In genomic region chr1:236809133-236809532, GRCh38 we compare ENCODE assay signal across 19 cellular contexts. TPM values are rescaled to one million over a fixed set of nuclear protein-coding genes. Genes with fewer than 3 reads are reported as not detected.
A peak's percentile ranks its signal among the peaks of the same experiment; 100 is the strongest.
DNase-seq lines count a peak whose midpoint lies in the region; ATAC-seq and TF ChIP-seq lines count a peak whose summit lies in the region.
"Had no signal": no experiment of that assay in that cellular context is flagged by ENCODE, and none has a peak within 500 bp of the region (broad histone marks: within the 10 kb centered on the region; RNA-seq: fewer than 3 reads in every experiment).

No MANE protein-coding gene starts in this region.

- no peak for ATAC-seq in activated CD8-positive, alpha-beta T cell treated with anti-CD3 and anti-CD28 coated beads for 36 hours
- ATAC-seq in activated CD8-positive, alpha-beta T cell treated with anti-CD3 and anti-CD28 coated beads, Interleukin-2, amount 10 ng/mL, durations not matched to agents 7 days and 5 days = no peak
- no peak for ATAC-seq in HG03460 (IDR thresholded peaks at IDR 0.05; ENCODE audit: unreplicated experiment)
- ATAC-seq: A549; foreskin keratinocyte; stimulated activated memory B cell treated with anti-CD40 and anti-IgM and Interleukin-4, amounts not matched to agents 10 μg/mL and 1 μg/mL and 100 μg/mL, for 72 hours; T-helper 17 cell had no signal

- peaks cover 27% of the 10 kb centered on the region for H3K4me1 Mint-ChIP-seq in activated CD8-positive, alpha-beta T cell treated with anti-CD3 and anti-CD28 coated beads for 36 hours (ENCODE audit: low read depth)
- H3K4me1 Mint-ChIP-seq in activated CD8-positive, alpha-beta T cell treated with anti-CD3 and anti-CD28 coated beads, Interleukin-2, amount 10 ng/mL, durations not matched to agents 7 days and 5 days (ENCODE audit: low read depth) = no peaks in the 10 kb centered on the region
- H3K4me1 Mint-ChIP-seq in brain = peaks cover 27% of the 10 kb centered on the region

- H3K27me3 Mint-ChIP-seq in activated CD8-positive, alpha-beta T cell treated with anti-CD3 and anti-CD28 coated beads for 36 hours = no peaks in the 10 kb centered on the region
- H3K27me3 Mint-ChIP-seq in activated CD8-positive, alpha-beta T cell treated with anti-CD3 and anti-CD28 coated beads, Interleukin-2, amount 10 ng/mL, durations not matched to agents 7 days and 5 days (ENCODE audit: low read depth) = no peaks in the 10 kb centered on the region
- H3K27me3 Mint-ChIP-seq in brain = no peaks in the 10 kb centered on the region
- H3K27me3 Mint-ChIP-seq: stimulated activated memory B cell treated with anti-CD40 and anti-IgM and Interleukin-4, amounts not matched to agents 10 μg/mL and 1 μg/mL and 100 μg/mL, for 72 hours; T-helper 17 cell had no signal

- H3K36me3 Mint-ChIP-seq in activated CD8-positive, alpha-beta T cell treated with anti-CD3 and anti-CD28 coated beads for 36 hours (ENCODE audit: low read depth) = peaks cover 71% of the 10 kb centered on the region
- peaks cover 55% of the 10 kb centered on the region for H3K36me3 Mint-ChIP-seq in activated CD8-positive, alpha-beta T cell treated with anti-CD3 and anti-CD28 coated beads, Interleukin-2, amount 10 ng/mL, durations not matched to agents 7 days and 5 days (ENCODE audit: low read depth)
- peaks cover 74% of the 10 kb centered on the region for H3K36me3 Mint-ChIP-seq in brain

- H3K27ac Mint-ChIP-seq in activated CD8-positive, alpha-beta T cell treated with anti-CD3 and anti-CD28 coated beads for 36 hours = peak overlapping the region; percentile 37
- no peak overlapping the region for H3K27ac Mint-ChIP-seq in activated CD8-positive, alpha-beta T cell treated with anti-CD3 and anti-CD28 coated beads, Interleukin-2, amount 10 ng/mL, durations not matched to agents 7 days and 5 days
- H3K27ac Mint-ChIP-seq in brain = peak overlapping the region in 4 of 5 experiments; percentile 40 to 90 (median 59)
- H3K27ac Mint-ChIP-seq: HFFc6; stimulated activated memory B cell treated with anti-CD40 and anti-IgM and Interleukin-4, amounts not matched to agents 10 μg/mL and 1 μg/mL and 100 μg/mL, for 72 hours; T-helper 17 cell had no signal

- CTCF ChIA-PET in activated CD8-positive, alpha-beta T cell treated with anti-CD3 and anti-CD28 coated beads for 36 hours (lab: Charles Lee) = interaction anchor here (1.2 to 1.4 kb wide), 2 partner anchors 9 to 13 kb away, joined by 3 to 7 read pairs; no protein-coding TSS in a partner anchor
- CTCF ChIA-PET in activated CD8-positive, alpha-beta T cell treated with anti-CD3 and anti-CD28 coated beads, Interleukin-2, amount 10 ng/mL, durations not matched to agents 7 days and 5 days (lab: Charles Lee) = interaction anchor here (1.2 to 2.1 kb wide), 2 partner anchors 12 to 14 kb away, joined by 3 to 5 read pairs; partner anchors contain the start of gene MTR

- TF ChIP-seq CTCF in activated CD8-positive, alpha-beta T cell treated with anti-CD3 and anti-CD28 coated beads for 36 hours (IDR thresholded peaks at IDR 0.05) = no peak
- no peak for TF ChIP-seq CTCF in brain (conservative IDR thresholded peaks at IDR 0.05)

- intact Hi-C loops in activated CD8-positive, alpha-beta T cell treated with anti-CD3 and anti-CD28 coated beads for 36 hours (cut with micrococcal nuclease) = no loop called here

- H3K4me3 Mint-ChIP-seq in activated CD8-positive, alpha-beta T cell treated with anti-CD3 and anti-CD28 coated beads for 36 hours = no peak overlapping the region
- H3K4me3 Mint-ChIP-seq in activated CD8-positive, alpha-beta T cell treated with anti-CD3 and anti-CD28 coated beads, Interleukin-2, amount 10 ng/mL, durations not matched to agents 7 days and 5 days = no peak overlapping the region
- no peak overlapping the region for H3K4me3 Mint-ChIP-seq in brain
- H3K4me3 Mint-ChIP-seq: HFFc6; stimulated activated memory B cell treated with anti-CD40 and anti-IgM and Interleukin-4, amounts not matched to agents 10 μg/mL and 1 μg/mL and 100 μg/mL, for 72 hours; T-helper 17 cell had no signal

- POLR2A ChIA-PET in activated CD8-positive, alpha-beta T cell treated with anti-CD3 and anti-CD28 coated beads for 36 hours (lab: Charles Lee) = no interaction called here
- POLR2A ChIA-PET in activated CD8-positive, alpha-beta T cell treated with anti-CD3 and anti-CD28 coated beads, Interleukin-2, amount 10 ng/mL, durations not matched to agents 7 days and 5 days (lab: Charles Lee) = interaction anchor here (1.0 kb wide), 1 partner anchor 14 kb away, joined by 3 read pairs; the partner anchor contains the start of gene MTR

- DNase-seq in activated CD8-positive, alpha-beta T cell treated with anti-CD3 and anti-CD28 coated beads for 36 hours = no peak
- DNase-seq in activated CD8-positive, alpha-beta T cell treated with anti-CD3 and anti-CD28 coated beads, Interleukin-2, amount 10 ng/mL, durations not matched to agents 7 days and 5 days = no peak
- DNase-seq in NCI-H1105 treated with DMSO at 0.1 percent for 48 hours (lab: John Stamatoyannopoulos, UW) = peak; percentile 95
- peak; percentile 79 for DNase-seq in myocyte (ENCODE audit: low read depth)
- DNase-seq in stimulated activated CD4-positive, alpha-beta T cell treated with anti-CD3 and anti-CD28 coated beads, Interleukin-2, amount 100 ng/mL, for 24 hours = no peak
- no peak for DNase-seq in NCI-H187 treated with DMSO at 0.1 percent for 48 hours (lab: John Stamatoyannopoulos, UW)
- DNase-seq: activated gamma-delta T cell, foreskin keratinocyte, HFFc6, hippocampal formation, Kasumi-1, kidney glomerular epithelial cell, NCI-H345, T-helper 17 cell, transverse colon had no signal

- H3K9me3 Mint-ChIP-seq in activated CD8-positive, alpha-beta T cell treated with anti-CD3 and anti-CD28 coated beads for 36 hours = no peaks in the 10 kb centered on the region
- H3K9me3 Mint-ChIP-seq in activated CD8-positive, alpha-beta T cell treated with anti-CD3 and anti-CD28 coated beads, Interleukin-2, amount 10 ng/mL, durations not matched to agents 7 days and 5 days (ENCODE audit: insufficient read depth) = no peaks in the 10 kb centered on the region
- H3K9me3 Mint-ChIP-seq in brain = no peaks in the 10 kb centered on the region
- H3K9me3 Mint-ChIP-seq: HFFc6; stimulated activated memory B cell treated with anti-CD40 and anti-IgM and Interleukin-4, amounts not matched to agents 10 μg/mL and 1 μg/mL and 100 μg/mL, for 72 hours had no signal

RNA-seq across cellular contexts. Expression of gene MTR, which starts 14.0 kb away (rescaled TPM):
- 10 to 100 TPM; 72.4 to 72.7 TPM for total RNA-seq in activated CD8-positive, alpha-beta T cell treated with anti-CD3 and anti-CD28 coated beads for 36 hours
- 10 to 100 TPM; 41.7 to 44.7 TPM for total RNA-seq in activated CD8-positive, alpha-beta T cell treated with anti-CD3 and anti-CD28 coated beads, Interleukin-2, amount 10 ng/mL, durations not matched to agents 7 days and 5 days
- 3.8 TPM for polyA plus RNA-seq in brain (ENCODE audit: insufficient read depth, low read depth, low replicate concordance)
- total RNA-seq in myocyte = 22.9 and 24.7 TPM in 2 replicates
- polyA plus RNA-seq in myocyte (2012) = 10.6 TPM

Comparison
In these comparisons a context has a peak if more than half of its experiments do, and no peak if none do; other contexts are left out.
1. DNase-seq: peak in NCI-H1105 treated with DMSO at 0.1 percent for 48 hours (single experiment) and myocyte (single experiment); none in activated CD8-positive, alpha-beta T cell treated with anti-CD3 and anti-CD28 coated beads for 36 hours (single experiment), activated CD8-positive, alpha-beta T cell treated with anti-CD3 and anti-CD28 coated beads, Interleukin-2, amount 10 ng/mL, durations not matched to agents 7 days and 5 days (single experiment), stimulated activated CD4-positive, alpha-beta T cell treated with anti-CD3 and anti-CD28 coated beads, Interleukin-2, amount 100 ng/mL, for 24 hours (0 of 2) and NCI-H187 treated with DMSO at 0.1 percent for 48 hours (single experiment).